Comparison of ENCODE assay signal across 25 cellular contexts in genomic region chr12:68297929-68298328, GRCh38. TPM values are rescaled to one million over a fixed set of nuclear protein-coding genes. Genes with fewer than 3 reads are reported as not detected.
"Had no signal": no experiment of that assay in that cellular context is flagged by ENCODE, and none has a peak within 500 bp of the region (broad histone marks: within the 10 kb centered on the region; RNA-seq: fewer than 3 reads in every experiment).

No MANE protein-coding gene starts in this region.

- H3K4me3 ChIP-seq: Peyer's patch, SJCRH30 had no signal

- DNase-seq: KBM-7, MV-4-11, NCI-H1048, NCI-H1105, NCI-H1417, NCI-H1436 treated with DMSO at 0.1 percent for 48 hours, NCI-H1694, NCI-H187 treated with DMSO at 0.1 percent for 48 hours, NCI-H2029 treated with DMSO at 0.1 percent for 48 hours, NCI-H2171 treated with DMSO at 0.1 percent for 48 hours, NCI-H345, NCI-H446 treated with DMSO at 0.1 percent for 48 hours, NCI-H510A treated with DMSO at 0.1 percent for 48 hours, NCI-H526, NCI-H82, PC-3, Peyer's patch, SHP77 treated with DMSO at 0.1 percent for 48 hours, SJCRH30 had no signal

- H3K27ac ChIP-seq: Peyer's patch, SJCRH30 had no signal

- H3K27me3 ChIP-seq: Peyer's patch, SJCRH30 had no signal

- ATAC-seq: PC-3, Right ventricle myocardium inferior, SK-N-SH treated with all-trans-retinoic acid at 6 μM for 48 hours had no signal

- H3K9me3 ChIP-seq: Peyer's patch had no signal

- H3K4me1 ChIP-seq: Peyer's patch had no signal

RNA-seq across cellular contexts. Expression of gene IL22, which starts 44.5 kb away (rescaled TPM):
- total RNA-seq: HT-29, LHCN-M2, MCF 10A, PC-3, Peyer's patch, Right ventricle myocardium inferior, RPMI7951, SJCRH30 had no signal
